Comparison of ENCODE assay signal across 16 cellular contexts in genomic region chr11:95157824-95158223, GRCh38.
A peak's percentile ranks its signal among the peaks of the same experiment; 100 is the strongest.
DNase-seq lines count a peak whose midpoint lies in the region; ATAC-seq and TF ChIP-seq lines count a peak whose summit lies in the region.
"Had no signal": no experiment of that assay in that cellular context is flagged by ENCODE, and none has a peak within 500 bp of the region (broad histone marks: within the 10 kb centered on the region; RNA-seq: fewer than 3 reads in every experiment).

No MANE protein-coding gene starts in this region.

- no peaks in the 10 kb centered on the region for H3K36me3 ChIP-seq in lower lobe of right lung
- H3K36me3 ChIP-seq in tibial artery = no peaks in the 10 kb centered on the region
- H3K36me3 ChIP-seq: WERI-Rb-1 had no signal

- H3K27ac ChIP-seq in lower lobe of right lung (peak overlapping the region; percentile 8), tibial artery (peak overlapping the region; percentile 33 to 74)
- H3K27ac ChIP-seq: WERI-Rb-1 had no signal

- H3K4me1 ChIP-seq in lower lobe of right lung (peaks cover 17% of the 10 kb centered on the region), tibial artery (peaks cover 0 to 34% (median 23%) of the 10 kb centered on the region in 4 donors)

- no peaks in the 10 kb centered on the region for H3K27me3 ChIP-seq in lower lobe of right lung (ENCODE audit: low read depth)
- no peaks in the 10 kb centered on the region for H3K27me3 ChIP-seq in tibial artery

- TF ChIP-seq CTCF in lower lobe of right lung (IDR thresholded peaks at IDR 0.05) (no peak), tibial artery (IDR thresholded peaks at IDR 0.05) (no peak), HFFc6 (IDR thresholded peaks at IDR 0.05) (no peak)

- CTCF ChIA-PET in activated naive CD4-positive, alpha-beta T cell treated with anti-CD3 and anti-CD28 coated beads, Interleukin-2, amount 10 ng/mL, durations not matched to agents 7 days and 5 days (lab: Charles Lee) = interaction anchor here (0.8 to 11.8 kb wide), 5 partner anchors 60 to 604 kb away, joined by 3 to 277 read pairs (median 14); partner anchors contain the start of gene SESN3

- ATAC-seq in lower lobe of right lung (no peak), HG03378 (IDR thresholded peaks at IDR 0.05; ENCODE audit: unreplicated experiment) (no peak)

- H3K36me3 Mint-ChIP-seq in activated naive CD4-positive, alpha-beta T cell treated with anti-CD3 and anti-CD28 coated beads, Interleukin-2, amount 10 ng/mL, durations not matched to agents 7 days and 5 days = peaks cover 10% of the 10 kb centered on the region
- H3K36me3 Mint-ChIP-seq in activated naive CD8-positive, alpha-beta T cell = peaks cover 8% of the 10 kb centered on the region
- H3K36me3 Mint-ChIP-seq in HFFc6 (ENCODE audit: low read depth) = no peaks in the 10 kb centered on the region

- no peaks in the 10 kb centered on the region for H3K27me3 Mint-ChIP-seq in activated naive CD4-positive, alpha-beta T cell treated with anti-CD3 and anti-CD28 coated beads, Interleukin-2, amount 10 ng/mL, durations not matched to agents 7 days and 5 days
- H3K27me3 Mint-ChIP-seq in activated naive CD8-positive, alpha-beta T cell = no peaks in the 10 kb centered on the region
- H3K27me3 Mint-ChIP-seq in HFFc6 (ENCODE audit: insufficient read depth) = peaks cover 14% of the 10 kb centered on the region

- peaks cover 32% of the 10 kb centered on the region for H3K4me1 Mint-ChIP-seq in activated naive CD4-positive, alpha-beta T cell treated with anti-CD3 and anti-CD28 coated beads, Interleukin-2, amount 10 ng/mL, durations not matched to agents 7 days and 5 days
- peaks cover 49% of the 10 kb centered on the region for H3K4me1 Mint-ChIP-seq in activated naive CD8-positive, alpha-beta T cell (ENCODE audit: low read depth)
- H3K4me1 Mint-ChIP-seq in HFFc6 (ENCODE audit: low read depth) = no peaks in the 10 kb centered on the region

- peak; percentile 32 for DNase-seq in activated naive CD4-positive, alpha-beta T cell treated with anti-CD3 and anti-CD28 coated beads, Interleukin-2, amount 10 ng/mL, durations not matched to agents 7 days and 5 days
- DNase-seq in activated naive CD4-positive, alpha-beta T cell treated with Interleukin-2 at 50 U/mL for 16 hours = no peak
- no peak for DNase-seq in lower lobe of right lung
- no peak for DNase-seq in tibial artery
- no peak for DNase-seq in NCI-H2196 treated with DMSO at 0.1 percent for 48 hours (lab: John Stamatoyannopoulos, UW; ENCODE audit: unreplicated experiment)
- no peak for DNase-seq in HFFc6
- DNase-seq: ACHN; activated CD8-positive, alpha-beta memory T cell treated with anti-CD3 and anti-CD28 coated beads, Interleukin-2, amount 50 U/mL, for 4 hours; mesenchymal stem cell; MM.1S; NCI-H2081; NCI-H748 treated with DMSO at 0.1 percent for 48 hours; stimulated activated CD4-positive, alpha-beta T cell treated with anti-CD3 and anti-CD28 coated beads, Interleukin-4, amount 100 ng/mL, for 1 hour; WERI-Rb-1 had no signal

- peak overlapping the region; percentile 17 for H3K27ac Mint-ChIP-seq in activated naive CD4-positive, alpha-beta T cell treated with anti-CD3 and anti-CD28 coated beads, Interleukin-2, amount 10 ng/mL, durations not matched to agents 7 days and 5 days
- peak overlapping the region; percentile 17 for H3K27ac Mint-ChIP-seq in activated naive CD8-positive, alpha-beta T cell
- H3K27ac Mint-ChIP-seq in HFFc6 = no peak overlapping the region

- H3K4me3 ChIP-seq in lower lobe of right lung (no peak overlapping the region), tibial artery (no peak overlapping the region)

- H3K9me3 ChIP-seq in lower lobe of right lung (no peaks in the 10 kb centered on the region), tibial artery (no peaks in the 10 kb centered on the region)

- no peaks in the 10 kb centered on the region for H3K9me3 Mint-ChIP-seq in activated naive CD4-positive, alpha-beta T cell treated with anti-CD3 and anti-CD28 coated beads, Interleukin-2, amount 10 ng/mL, durations not matched to agents 7 days and 5 days
- no peaks in the 10 kb centered on the region for H3K9me3 Mint-ChIP-seq in activated naive CD8-positive, alpha-beta T cell (ENCODE audit: low read depth)
- no peaks in the 10 kb centered on the region for H3K9me3 Mint-ChIP-seq in HFFc6

- H3K4me3 Mint-ChIP-seq in activated naive CD4-positive, alpha-beta T cell treated with anti-CD3 and anti-CD28 coated beads, Interleukin-2, amount 10 ng/mL, durations not matched to agents 7 days and 5 days = no peak overlapping the region
- no peak overlapping the region for H3K4me3 Mint-ChIP-seq in activated naive CD8-positive, alpha-beta T cell
- no peak overlapping the region for H3K4me3 Mint-ChIP-seq in HFFc6

- intact Hi-C loops in lower lobe of right lung (cut with DNase I) (loop anchor here (10.0 kb wide), 2 partner anchors 547 to 607 kb away; no protein-coding TSS in a partner anchor), tibial artery (cut with DNase I; ENCODE audit: low total_unique reads) (no loop called here)
